Comparison of ENCODE assay signal across 17 cellular contexts in the genomic region with DNA sequence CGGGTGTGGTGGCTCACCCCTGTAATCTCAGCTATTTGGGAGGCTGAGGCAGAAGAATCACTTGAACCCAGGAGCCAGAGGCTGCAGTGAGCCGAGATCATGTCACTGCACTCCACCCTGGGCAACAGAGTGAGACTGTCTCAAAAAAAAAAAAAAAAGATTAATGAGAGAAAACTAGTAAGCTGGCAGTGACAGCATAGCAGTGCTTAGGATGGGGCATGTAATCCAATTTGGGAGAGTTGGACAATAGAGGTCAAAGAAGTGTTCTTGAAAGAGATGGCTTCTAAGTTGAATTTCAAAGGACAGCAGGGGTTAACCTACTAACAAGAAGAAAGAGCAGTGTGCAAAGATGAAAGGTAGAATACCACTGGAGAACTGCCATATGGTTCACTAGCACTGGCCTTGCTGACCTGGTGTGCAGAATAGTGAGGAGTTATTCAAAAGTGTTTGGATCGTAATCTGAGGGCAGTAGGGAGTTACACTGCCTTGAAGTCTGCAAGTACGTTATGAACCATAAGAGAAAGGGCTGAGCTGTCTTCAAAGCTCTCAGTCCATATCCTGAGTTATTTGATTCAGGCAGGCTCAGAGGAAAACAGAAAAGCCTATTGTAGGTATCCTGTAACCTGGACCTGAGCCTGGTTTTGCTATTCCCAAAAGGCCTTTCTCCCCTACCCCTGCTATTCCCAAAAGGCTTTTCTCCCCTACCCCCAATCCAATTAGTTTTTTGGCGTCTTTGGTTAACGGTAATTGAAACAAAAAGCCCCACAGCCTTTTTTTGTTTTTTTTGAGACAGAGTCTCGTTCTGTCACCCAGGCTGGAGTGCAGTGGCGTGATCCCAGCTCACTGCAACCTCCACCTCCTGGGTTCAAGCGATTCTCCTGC. TPM values are rescaled to one million over a fixed set of nuclear protein-coding genes. Genes with fewer than 3 reads are reported as not detected.
A peak's percentile ranks its signal among the peaks of the same experiment; 100 is the strongest.
DNase-seq lines count a peak whose midpoint lies in the region; ATAC-seq, FAIRE-seq and TF ChIP-seq lines count a peak whose summit lies in the region.
"Had no signal": no experiment of that assay in that cellular context is flagged by ENCODE, and none has a peak within 500 bp of the region (broad histone marks: within the 10 kb centered on the region; RNA-seq: fewer than 3 reads in every experiment).

No MANE protein-coding gene starts in this region.

- H2AFZ ChIP-seq in GM12878 (ENCODE audit: control insufficient read depth, low read depth, low read length) (no peak overlapping the region), PC-3 (ENCODE audit: low read length) (no peak overlapping the region)

- H3K4me2 ChIP-seq in GM12878 (ENCODE audit: control insufficient read depth, insufficient read depth) (0 out of 2 replicates have a peak overlapping the region, but pooled peaks have one; percentile 15), PC-3 (ENCODE audit: low read length) (no peak overlapping the region)

- H3K9me3 ChIP-seq in GM12878 (replicated peaks; ENCODE audit: control insufficient read depth, insufficient read depth, low read length), result no peaks in the 10 kb centered on the region
- no peaks in the 10 kb centered on the region for H3K9me3 ChIP-seq in heart left ventricle
- no peaks in the 10 kb centered on the region for H3K9me3 ChIP-seq in PC-3 (ENCODE audit: low read length)
- H3K9me3 ChIP-seq: BE2C, esophagus squamous epithelium had no signal

- H3K9ac ChIP-seq in GM12878 (ENCODE audit: control insufficient read depth, insufficient read depth, low read length) (no peak overlapping the region), PC-3 (ENCODE audit: low read length) (no peak overlapping the region)

- H3K79me2 ChIP-seq in GM12878 (ENCODE audit: control insufficient read depth, insufficient read depth, low read length) (peaks cover 39% of the 10 kb centered on the region), PC-3 (ENCODE audit: low read length) (peaks cover 72% of the 10 kb centered on the region)

- SMC1A ChIA-PET in GM12878 (lab: Charles Lee; ENCODE audit: uncharacterized antibody, unreplicated experiment), result no interaction called here

- CTCF ChIA-PET in GM12878 (lab: Yijun Ruan, JAX) (no interaction called here), PC-3 (lab: Charles Lee) (no interaction called here)

- H3K36me3 Mint-ChIP-seq in activated naive CD8-positive, alpha-beta T cell treated with anti-CD3 and anti-CD28 coated beads, Interleukin-2, amount 10 ng/mL, durations not matched to agents 7 days and 5 days, result peaks cover 12% of the 10 kb centered on the region
- H3K36me3 Mint-ChIP-seq in activated naive CD8-positive, alpha-beta T cell treated with anti-CD3 and anti-CD28 coated beads for 36 hours, result peaks cover 33% of the 10 kb centered on the region
- H3K36me3 Mint-ChIP-seq in stimulated activated effector memory CD8-positive, alpha-beta T cell treated with anti-CD3 and anti-CD28 coated beads, Interleukin-12 subunit alpha, Interleukin-12 subunit beta, amount 100 ng/mL, for 72 hours, result peaks cover 78% of the 10 kb centered on the region

- BruUV-seq in GM12878 (replicated peaks; lab: Mats Ljungman, UMichigan) (no TSS peak), PC-3 (replicated peaks; lab: Mats Ljungman, UMichigan) (no TSS peak)

- no peak for TF ChIP-seq EP300 in GM12878 (IDR thresholded peaks at IDR 0.05; ENCODE audit: borderline replicate concordance in 1 of 2, control insufficient read depth in 1 of 2, low read depth in 2 of 2, low read length in 2 of 2)

- TF ChIP-seq POLR2A in NB4 (IDR thresholded peaks at IDR 0.05; ENCODE audit: extremely low read depth, insufficient read length) (no peak), GM12878 (IDR thresholded peaks at IDR 0.05; ENCODE audit: low read depth, low read length) (no peak), heart left ventricle (IDR thresholded peaks at IDR 0.05) (no peak)

- no peaks in the 10 kb centered on the region for H3K27me3 Mint-ChIP-seq in activated naive CD8-positive, alpha-beta T cell treated with anti-CD3 and anti-CD28 coated beads, Interleukin-2, amount 10 ng/mL, durations not matched to agents 7 days and 5 days
- H3K27me3 Mint-ChIP-seq in activated naive CD8-positive, alpha-beta T cell treated with anti-CD3 and anti-CD28 coated beads for 36 hours, result no peaks in the 10 kb centered on the region
- H3K27me3 Mint-ChIP-seq: dendritic cell treated with granulocyte-macrophage colony-stimulating factor and Interleukin-4, amounts not matched to agents 40 ng/mL and 50 ng/mL, for 4 days had no signal

- H3K9me2 ChIP-seq in PC-3 (replicated peaks; ENCODE audit: low read length), result no peaks in the 10 kb centered on the region

- H3K27ac Mint-ChIP-seq in activated naive CD8-positive, alpha-beta T cell treated with anti-CD3 and anti-CD28 coated beads, Interleukin-2, amount 10 ng/mL, durations not matched to agents 7 days and 5 days, result peak overlapping the region; percentile 54
- H3K27ac Mint-ChIP-seq in activated naive CD8-positive, alpha-beta T cell treated with anti-CD3 and anti-CD28 coated beads for 36 hours, result no peak overlapping the region
- peak overlapping the region; percentile 29 for H3K27ac Mint-ChIP-seq in stimulated activated effector memory CD8-positive, alpha-beta T cell treated with anti-CD3 and anti-CD28 coated beads, Interleukin-12 subunit alpha, Interleukin-12 subunit beta, amount 100 ng/mL, for 72 hours
- H3K27ac Mint-ChIP-seq: dendritic cell treated with granulocyte-macrophage colony-stimulating factor and Interleukin-4, amounts not matched to agents 40 ng/mL and 50 ng/mL, for 4 days had no signal

- H3K4me3 Mint-ChIP-seq in activated naive CD8-positive, alpha-beta T cell treated with anti-CD3 and anti-CD28 coated beads, Interleukin-2, amount 10 ng/mL, durations not matched to agents 7 days and 5 days, result no peak overlapping the region
- no peak overlapping the region for H3K4me3 Mint-ChIP-seq in activated naive CD8-positive, alpha-beta T cell treated with anti-CD3 and anti-CD28 coated beads for 36 hours
- H3K4me3 Mint-ChIP-seq in stimulated activated effector memory CD8-positive, alpha-beta T cell treated with anti-CD3 and anti-CD28 coated beads, Interleukin-12 subunit alpha, Interleukin-12 subunit beta, amount 100 ng/mL, for 72 hours, result no peak overlapping the region
- H3K4me3 Mint-ChIP-seq: dendritic cell treated with granulocyte-macrophage colony-stimulating factor and Interleukin-4, amounts not matched to agents 40 ng/mL and 50 ng/mL, for 4 days had no signal

- no peak for TF ChIP-seq CTCF in NB4 (IDR thresholded peaks at IDR 0.05; ENCODE audit: low read depth, low read length)
- no peak for TF ChIP-seq CTCF in GM12878 (IDR thresholded peaks at IDR 0.05 in 2 of 3, conservative IDR thresholded peaks at IDR 0.05 in 1 of 3; ENCODE audit: control insufficient read depth in 2 of 3, extremely low read depth in 1 of 3, insufficient read depth in 1 of 3, low read depth in 3 of 3, low read length in 3 of 3)
- no peak for TF ChIP-seq CTCF in heart left ventricle (IDR thresholded peaks at IDR 0.05)
- TF ChIP-seq CTCF in PC-3 (conservative IDR thresholded peaks at IDR 0.05; ENCODE audit: low read depth, low read length), result no peak

- RAD21 ChIA-PET in GM12878 (lab: Charles Lee; ENCODE audit: unreplicated experiment), result no interaction called here

- no peak for TF ChIP-seq RAD21 in GM12878 (IDR thresholded peaks at IDR 0.05; ENCODE audit: insufficient read depth, low read depth, low read length)

- POLR2A ChIA-PET in activated naive CD8-positive, alpha-beta T cell treated with anti-CD3 and anti-CD28 coated beads, Interleukin-2, amount 10 ng/mL, durations not matched to agents 7 days and 5 days (lab: Charles Lee), result no interaction called here
- POLR2A ChIA-PET in GM12878 (lab: Charles Lee), result interaction anchor here (0.6 kb wide), 1 partner anchor 144 kb away, joined by 4 read pairs; no protein-coding TSS in a partner anchor
- POLR2A ChIA-PET in PC-3 (lab: Charles Lee; ENCODE audit: unreplicated experiment), result interaction anchor here (0.6 kb wide), 1 partner anchor 487 kb away, joined by 3 read pairs; no protein-coding TSS in a partner anchor

- no peak for FAIRE-seq in GM12878 (lab: Jason Lieb, UNC)

- H3K4me1 ChIP-seq in GM12878 (ENCODE audit: control insufficient read depth, insufficient read depth, low read length) (peaks cover 4% of the 10 kb centered on the region), heart left ventricle (peaks cover 0 to 20% (median 8%) of the 10 kb centered on the region in 12 donors), PC-3 (ENCODE audit: insufficient read depth, low read length) (peaks cover 20% of the 10 kb centered on the region; the same call in 1 of the 2 replicates)
- H3K4me1 ChIP-seq: BE2C had no signal

- no peaks in the 10 kb centered on the region for H3K27me3 ChIP-seq in GM12878 (replicated peaks in 1 of 2; ENCODE audit: control insufficient read depth in 2 of 2, insufficient read depth in 2 of 2, low read length in 1 of 2)
- no peaks in the 10 kb centered on the region for H3K27me3 ChIP-seq in heart left ventricle
- no peaks in the 10 kb centered on the region for H3K27me3 ChIP-seq in PC-3 (ENCODE audit: low read length)
- H3K27me3 ChIP-seq: BE2C, esophagus squamous epithelium had no signal

- 87% methylated on average over 9 of the region's 9 CpGs for WGBS in GM12878 (ENCODE audit: insufficient coverage, insufficient replicate concordance, low lambda C conversion rate, missing lambda C conversion rate)
- WGBS in heart left ventricle, 4 donors, result 81 to 89% (median 87%) methylated on average over 9 of the region's 9 CpGs

- DNase-seq in activated naive CD8-positive, alpha-beta T cell treated with anti-CD3 and anti-CD28 coated beads, Interleukin-2, amount 10 ng/mL, durations not matched to agents 7 days and 5 days, result no peak
- no peak for DNase-seq in activated naive CD8-positive, alpha-beta T cell treated with anti-CD3 and anti-CD28 coated beads for 36 hours
- peak; percentile 32 for DNase-seq in NB4 (ENCODE audit: low read depth)
- DNase-seq in GM12878 (ENCODE audit: low read depth, low spot score), result no peak
- DNase-seq in stimulated activated effector memory CD8-positive, alpha-beta T cell treated with anti-CD3 and anti-CD28 coated beads, Interleukin-12 subunit alpha, Interleukin-12 subunit beta, amount 100 ng/mL, for 72 hours (ENCODE audit: low spot score in 2 of 2), result no peak
- no peak for DNase-seq in heart left ventricle
- no peak for DNase-seq in PC-3
- DNase-seq: activated CD8-positive, alpha-beta memory T cell treated with anti-CD3 and anti-CD28 coated beads, Interleukin-2, amount 50 U/mL, for 4 hours; aorta; BE2C; esophagus squamous epithelium; NCI-H2029 treated with DMSO at 0.1 percent for 48 hours; NK-92 treated with Interleukin-12 subunit alpha and Interleukin-12 subunit beta, amount 100 ng/mL, for 24 hours; posterior cingulate gyrus had no signal

- H3F3A ChIP-seq in PC-3 (ENCODE audit: low read length, unreplicated experiment), result no peaks in the 10 kb centered on the region

- H4K20me1 ChIP-seq in GM12878 (ENCODE audit: control insufficient read depth, insufficient read depth), result no peaks in the 10 kb centered on the region
- H4K20me1 ChIP-seq in PC-3 (ENCODE audit: low read length), result no peaks in the 10 kb centered on the region

- in situ Hi-C loops in GM12878 (cut with MboI), result loop anchor here (5.0 kb wide), 1 partner anchor 40 kb away; no protein-coding TSS in a partner anchor

- peak overlapping the region; percentile 17 for H3K4me3 ChIP-seq in NB4 (ENCODE audit: low read depth, low read length)
- no peak overlapping the region for H3K4me3 ChIP-seq in GM12878
- H3K4me3 ChIP-seq in heart left ventricle, result no peak overlapping the region
- H3K4me3 ChIP-seq in PC-3 (ENCODE audit: low read length), result no peak overlapping the region
- H3K4me3 ChIP-seq: esophagus squamous epithelium had no signal

- H3K27ac ChIP-seq in GM12878 (ENCODE audit: control insufficient read depth, insufficient read depth) (no peak overlapping the region), heart left ventricle (no peak overlapping the region), PC-3 (ENCODE audit: low read length) (no peak overlapping the region)
- H3K27ac ChIP-seq: esophagus squamous epithelium had no signal

- no peaks in the 10 kb centered on the region; a peak in 3 of 4 replicates for H3K36me3 ChIP-seq in GM12878 (ENCODE audit: control insufficient read depth in 2 of 2, insufficient read depth in 2 of 2, low read length in 1 of 2)
- H3K36me3 ChIP-seq in heart left ventricle, result peaks cover 0 to 32% (median 28%) of the 10 kb centered on the region in 9 donors
- peaks cover 24% of the 10 kb centered on the region; the same call in 1 of the 2 replicates for H3K36me3 ChIP-seq in PC-3 (ENCODE audit: low read depth, low read length)

- intact Hi-C loops in GM12878 (cut with micrococcal nuclease; ENCODE audit: unreplicated experiment), result loop anchor here (10.0 kb wide), 1 partner anchor 1757 kb away; the partner anchor contains the start of gene TMBIM4
- intact Hi-C loops in heart left ventricle (cut with DNase I), result loop anchor here in 1 of 10 donors (10.0 kb wide), 2 partner anchors 47 to 563 kb away; partner anchors contain the start of genes SRGAP1 and TBK1
- intact Hi-C loops in PC-3 (cut with micrococcal nuclease), result no loop called here

- no peaks in the 10 kb centered on the region for H3K9me3 Mint-ChIP-seq in activated naive CD8-positive, alpha-beta T cell treated with anti-CD3 and anti-CD28 coated beads, Interleukin-2, amount 10 ng/mL, durations not matched to agents 7 days and 5 days
- no peaks in the 10 kb centered on the region for H3K9me3 Mint-ChIP-seq in activated naive CD8-positive, alpha-beta T cell treated with anti-CD3 and anti-CD28 coated beads for 36 hours
- no peaks in the 10 kb centered on the region for H3K9me3 Mint-ChIP-seq in stimulated activated effector memory CD8-positive, alpha-beta T cell treated with anti-CD3 and anti-CD28 coated beads, Interleukin-12 subunit alpha, Interleukin-12 subunit beta, amount 100 ng/mL, for 72 hours
- H3K9me3 Mint-ChIP-seq: dendritic cell treated with granulocyte-macrophage colony-stimulating factor and Interleukin-4, amounts not matched to agents 40 ng/mL and 50 ng/mL, for 4 days had no signal

- no peak for ATAC-seq in activated naive CD8-positive, alpha-beta T cell treated with anti-CD3 and anti-CD28 coated beads, Interleukin-2, amount 10 ng/mL, durations not matched to agents 7 days and 5 days (ENCODE audit: low read depth)
- no peak for ATAC-seq in GM12878
- no peak for ATAC-seq in stimulated activated effector memory CD8-positive, alpha-beta T cell treated with anti-CD3 and anti-CD28 coated beads, Interleukin-12 subunit alpha, Interleukin-12 subunit beta, amount 100 ng/mL, for 72 hours
- ATAC-seq in GM18858 (IDR thresholded peaks at IDR 0.05; ENCODE audit: unreplicated experiment), result no peak
- ATAC-seq in heart left ventricle, result no peak
- ATAC-seq in PC-3, result no peak

- peaks cover 29% of the 10 kb centered on the region for H3K4me1 Mint-ChIP-seq in activated naive CD8-positive, alpha-beta T cell treated with anti-CD3 and anti-CD28 coated beads, Interleukin-2, amount 10 ng/mL, durations not matched to agents 7 days and 5 days
- peaks cover 30% of the 10 kb centered on the region for H3K4me1 Mint-ChIP-seq in activated naive CD8-positive, alpha-beta T cell treated with anti-CD3 and anti-CD28 coated beads for 36 hours
- H3K4me1 Mint-ChIP-seq in stimulated activated effector memory CD8-positive, alpha-beta T cell treated with anti-CD3 and anti-CD28 coated beads, Interleukin-12 subunit alpha, Interleukin-12 subunit beta, amount 100 ng/mL, for 72 hours, result peaks cover 8% of the 10 kb centered on the region

RNA-seq across cellular contexts. Expression of gene XPOT, which starts 3.4 kb away (rescaled TPM):
- total RNA-seq in activated naive CD8-positive, alpha-beta T cell treated with anti-CD3 and anti-CD28 coated beads, Interleukin-2, amount 10 ng/mL, durations not matched to agents 7 days and 5 days, result 100 to 1,000 TPM in 1 of 2 experiments, 10 to 100 TPM in 1; 98.7 to 107 TPM
- total RNA-seq in activated naive CD8-positive, alpha-beta T cell treated with anti-CD3 and anti-CD28 coated beads for 36 hours, result 100 to 1,000 TPM; 193 to 194 TPM
- total RNA-seq in GM12878 (2013; cell fraction: nucleolus; rRNA removed), result 84.1 and 89.9 TPM in 2 replicates
- total RNA-seq in GM12878 (2014; rRNA removed) (48.9 and 51.7 TPM in 2 replicates), GM12878 (2014; rRNA removed; fragmentation: Illumina TruSeq; extraction: Trizol) (52.3 and 54.7 TPM in 2 replicates), GM12878 (2021) (64.5 and 69.1 TPM in 2 replicates), heart left ventricle (10 to 100 TPM; 12.3 to 37.6 (median 22.0) TPM), PC-3 (2014; rRNA removed) (53.0 and 62.0 TPM in 2 replicates)
- polyA plus RNA-seq in GM12878 (2011; ENCODE audit: low read depth), result 22.2 TPM
- polyA plus RNA-seq in GM12878 (2011; rRNA removed) (60.0 and 87.4 TPM in 2 replicates), GM12878 (2014; fragmentation: Illumina TruSeq; extraction: Trizol) (63.2 and 73.4 TPM in 2 replicates), GM12878 (2014; fragmentation: Nextera tagmentation; extraction: Ambion mirVana) (10 to 100 TPM; 11.9 to 14.8 TPM), GM12878 (2014; rRNA removed) (33.3 and 40.9 TPM in 2 replicates), GM12878 (2016; fragmentation: Nextera tagmentation; extraction: Ambion mirVana) (10 to 100 TPM; 54.7 to 66.3 TPM), heart left ventricle (10 to 100 TPM in 1 of 2 donors, 1 to 10 TPM in 1; 6.3 to 31.0 TPM)
- polyA plus RNA-seq in GM12878 (2011; cell fraction: cytosol; rRNA removed), result 22.6 and 24.7 TPM in 2 replicates
- 50.1 and 56.8 TPM in 2 replicates for polyA plus RNA-seq in GM12878 (2011; cell fraction: nucleus; rRNA removed)
- 32.8 and 39.8 TPM in 2 replicates for polyA plus RNA-seq in GM12878 (2012)
- polyA minus RNA-seq in GM12878 (2011; rRNA and poly(A)+ RNA removed), result 36.2 and 49.0 TPM in 2 replicates
- polyA minus RNA-seq in GM12878 (2011; cell fraction: cytosol; rRNA and poly(A)+ RNA removed), result 22.5 and 23.0 TPM in 2 replicates
- 23.1 and 37.7 TPM in 2 replicates for polyA minus RNA-seq in GM12878 (2011; cell fraction: nucleus; rRNA and poly(A)+ RNA removed)

RNA-seq across cellular contexts. Expression of gene C12orf56, which starts 17.0 kb away (rescaled TPM):
- not detected for total RNA-seq in activated naive CD8-positive, alpha-beta T cell treated with anti-CD3 and anti-CD28 coated beads, Interleukin-2, amount 10 ng/mL, durations not matched to agents 7 days and 5 days
- not detected for total RNA-seq in activated naive CD8-positive, alpha-beta T cell treated with anti-CD3 and anti-CD28 coated beads for 36 hours
- not detected in 2 replicates for total RNA-seq in GM12878 (2013; cell fraction: nucleolus; rRNA removed)
- total RNA-seq in GM12878 (2014; rRNA removed) (not detected in 2 replicates), GM12878 (2014; rRNA removed; fragmentation: Illumina TruSeq; extraction: Trizol) (not detected in 2 replicates), GM12878 (2021) (not detected in 2 replicates), heart left ventricle (not detected), PC-3 (2014; rRNA removed) (5.7 and 8.1 TPM in 2 replicates)
- polyA plus RNA-seq in GM12878 (2011; ENCODE audit: low read depth), result not detected
- polyA plus RNA-seq in GM12878 (2011; rRNA removed) (not detected in 2 replicates), GM12878 (2014; fragmentation: Illumina TruSeq; extraction: Trizol) (not detected in 2 replicates), GM12878 (2014; fragmentation: Nextera tagmentation; extraction: Ambion mirVana) (not detected), GM12878 (2014; rRNA removed) (not detected in 2 replicates), GM12878 (2016; fragmentation: Nextera tagmentation; extraction: Ambion mirVana) (not detected), heart left ventricle (not detected)
- polyA plus RNA-seq in GM12878 (2011; cell fraction: cytosol; rRNA removed), result not detected in 2 replicates
- polyA plus RNA-seq in GM12878 (2011; cell fraction: nucleus; rRNA removed), result not detected in 2 replicates
- not detected in 2 replicates for polyA plus RNA-seq in GM12878 (2012)
- polyA minus RNA-seq in GM12878 (2011; rRNA and poly(A)+ RNA removed), result not detected in 2 replicates
- polyA minus RNA-seq in GM12878 (2011; cell fraction: cytosol; rRNA and poly(A)+ RNA removed), result not detected in 2 replicates
- not detected in 2 replicates for polyA minus RNA-seq in GM12878 (2011; cell fraction: nucleus; rRNA and poly(A)+ RNA removed)
- total RNA-seq: aorta, Daoy had no signal

RNA-seq across cellular contexts. Expression of gene TBK1, which starts 44.3 kb away (rescaled TPM):
- 10 to 100 TPM; 25.2 to 29.8 TPM for total RNA-seq in activated naive CD8-positive, alpha-beta T cell treated with anti-CD3 and anti-CD28 coated beads, Interleukin-2, amount 10 ng/mL, durations not matched to agents 7 days and 5 days
- total RNA-seq in activated naive CD8-positive, alpha-beta T cell treated with anti-CD3 and anti-CD28 coated beads for 36 hours, result 10 to 100 TPM; 18.0 to 18.1 TPM
- total RNA-seq in GM12878 (2013; cell fraction: nucleolus; rRNA removed), result 102 and 103 TPM in 2 replicates
- total RNA-seq in GM12878 (2014; rRNA removed) (36.1 and 43.8 TPM in 2 replicates), GM12878 (2014; rRNA removed; fragmentation: Illumina TruSeq; extraction: Trizol) (44.7 and 47.1 TPM in 2 replicates), GM12878 (2021) (22.6 and 28.5 TPM in 2 replicates), heart left ventricle (10 to 100 TPM in 7 of 9 donors, 1 to 10 TPM in 2; 8.5 to 16.9 (median 10.9) TPM), PC-3 (2014; rRNA removed) (23.1 and 23.7 TPM in 2 replicates)
- polyA plus RNA-seq in GM12878 (2011; ENCODE audit: low read depth), result 8.6 TPM
- polyA plus RNA-seq in GM12878 (2011; rRNA removed) (40.2 and 74.6 TPM in 2 replicates), GM12878 (2014; fragmentation: Illumina TruSeq; extraction: Trizol) (39.2 and 48.0 TPM in 2 replicates), GM12878 (2014; fragmentation: Nextera tagmentation; extraction: Ambion mirVana) (10 to 100 TPM; 13.4 to 18.0 TPM), GM12878 (2014; rRNA removed) (24.7 and 31.0 TPM in 2 replicates), GM12878 (2016; fragmentation: Nextera tagmentation; extraction: Ambion mirVana) (10 to 100 TPM; 48.2 to 49.3 TPM), heart left ventricle (10 to 100 TPM in 1 of 2 donors, 1 to 10 TPM in 1; 7.8 to 13.0 TPM)
- polyA plus RNA-seq in GM12878 (2011; cell fraction: cytosol; rRNA removed), result 7.5 and 8.4 TPM in 2 replicates
- polyA plus RNA-seq in GM12878 (2011; cell fraction: nucleus; rRNA removed), result 26.1 and 31.6 TPM in 2 replicates
- 17.2 and 21.2 TPM in 2 replicates for polyA plus RNA-seq in GM12878 (2012)
- polyA minus RNA-seq in GM12878 (2011; rRNA and poly(A)+ RNA removed), result 15.3 and 25.0 TPM in 2 replicates
- polyA minus RNA-seq in GM12878 (2011; cell fraction: cytosol; rRNA and poly(A)+ RNA removed), result 10.3 and 12.6 TPM in 2 replicates
- polyA minus RNA-seq in GM12878 (2011; cell fraction: nucleus; rRNA and poly(A)+ RNA removed), result 20.8 and 33.4 TPM in 2 replicates
